ENCODE assay signal across 8 cellular contexts in genomic region chr2:219279151-219279915, GRCh38. TPM values are rescaled to one million over a fixed set of nuclear protein-coding genes. Genes with fewer than 3 reads are reported as not detected.
DNase-seq lines count a peak whose midpoint lies in the region; ATAC-seq, FAIRE-seq and TF ChIP-seq lines count a peak whose summit lies in the region.

Gene DNAJB2, plus strand, starts transcription at chr2:219279366. Its CDS starts 468 bp downstream, at chr2:219279834.

- peak in 1 of 2 donors; percentile 21 for TF ChIP-seq CTCF in right atrium auricular region (IDR thresholded peaks at IDR 0.05)
- no peak for TF ChIP-seq CTCF in psoas muscle (IDR thresholded peaks at IDR 0.05)

- peak within 1 kb of the TSS; percentile 80 to 85 for H3K4me3 ChIP-seq in right atrium auricular region
- peak within 1 kb of the TSS; percentile 92 for H3K4me3 ChIP-seq in psoas muscle

- H3K36me3 ChIP-seq in right atrium auricular region, result peaks cover 34% of the 10 kb centered on the region
- peaks cover 0 to 43% of the 10 kb centered on the region in 2 donors for H3K36me3 ChIP-seq in psoas muscle (ENCODE audit: insufficient read depth in 1 of 2, low read depth in 1 of 2)

- H3K9me3 ChIP-seq in right atrium auricular region (no peaks in the 10 kb centered on the region), psoas muscle (no peaks in the 10 kb centered on the region)

- ATAC-seq in GM18499 (IDR thresholded peaks at IDR 0.05; ENCODE audit: insufficient read depth, unreplicated experiment) (peak; percentile 74), HG02943 (IDR thresholded peaks at IDR 0.05; ENCODE audit: low read depth, unreplicated experiment) (peak; percentile 82), psoas muscle (peak; percentile 91 to 93 (median 92))

- intact Hi-C loops in T-helper 2 cell treated with Interferon-gamma antibody and Interleukin-4, amounts not matched to agents 100 ng/mL and 5 ng/mL, for 36 hours (cut with micrococcal nuclease), result loop anchor here (1.0 to 10.0 kb wide), 11 partner anchors 16 to 1009 kb away; partner anchors contain the start of genes AAMP, ABCB6, ANKZF1 and ATG9A
- intact Hi-C loops in psoas muscle (cut with DNase I), result no loop called here

- H3K4me1 ChIP-seq in right atrium auricular region (peaks cover 0 to 34% of the 10 kb centered on the region in 2 donors), psoas muscle (peaks cover 30% of the 10 kb centered on the region)

- FAIRE-seq in urothelium cell line (lab: Jason Lieb, UNC), result peak; percentile 88

- H3K27me3 ChIP-seq in right atrium auricular region (no peaks in the 10 kb centered on the region), psoas muscle (ENCODE audit: insufficient read depth in 3 of 3, low read length in 2 of 3) (no peaks in the 10 kb centered on the region)

- WGBS in psoas muscle, 3 donors, result 0 to 1% (median 0%) methylated on average over 47 to 65 of the region's 65 CpGs

- H3K27ac ChIP-seq in right atrium auricular region (peak within 1 kb of the TSS; percentile 97 to 99), psoas muscle (peak within 1 kb of the TSS; percentile 98)

- peak; percentile 63 for DNase-seq in NCI-H187 treated with DMSO at 0.1 percent for 48 hours (lab: John Stamatoyannopoulos, UW)
- DNase-seq in anterior cingulate cortex (lab: John Stamatoyannopoulos, UW), result peak; percentile 83 to 99 (median 98)
- peak; percentile 98 for DNase-seq in right atrium auricular region (ENCODE audit: low spot score)
- DNase-seq in psoas muscle, result peak; percentile 99 to 100
- peak; percentile 99 for DNase-seq in urothelium cell line (ENCODE audit: low spot score)

RNA-seq across cellular contexts. Expression of gene DNAJB2, which starts in this region (rescaled TPM):
- total RNA-seq in T-helper 2 cell treated with Interferon-gamma antibody and Interleukin-4, amounts not matched to agents 100 ng/mL and 5 ng/mL, for 36 hours, result 32.1 and 34.0 TPM in 2 replicates
- total RNA-seq in right atrium auricular region, result 10 to 100 TPM; 33.3 to 38.7 TPM
- total RNA-seq in psoas muscle, result 100 to 1,000 TPM in 3 of 4 donors, 10 to 100 TPM in 1; 93.1 to 173 (median 117) TPM
- polyA plus RNA-seq in psoas muscle, result 100 to 1,000 TPM in 2 of 3 donors, 10 to 100 TPM in 1; 99.6 to 204 (median 100) TPM

Comparison
In these comparisons a context has a peak if more than half of its experiments do, and no peak if none do; other contexts are left out.
1. Peak in every context shown above with its lines: DNase-seq, ATAC-seq, H3K4me3 ChIP-seq and H3K27ac ChIP-seq.